In the genomic region with DNA sequence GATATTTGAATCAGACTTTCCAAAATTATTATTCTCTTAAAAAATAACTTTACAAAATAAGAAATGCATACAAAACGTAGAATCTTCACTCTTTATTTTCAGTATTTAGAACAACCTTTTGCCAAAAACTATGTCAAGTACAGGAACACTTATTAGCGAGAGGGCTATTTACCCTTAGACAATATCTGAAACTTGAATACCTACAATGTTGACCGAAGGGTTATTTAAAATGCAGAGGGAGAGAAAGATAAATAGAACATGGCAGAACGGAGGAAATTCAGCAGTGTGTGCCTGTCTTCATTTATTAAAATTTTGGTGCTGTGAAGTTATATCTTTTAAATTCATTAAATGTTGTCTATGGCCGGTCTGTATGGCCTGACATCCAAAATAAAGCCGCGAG, we compare ENCODE assay signal across 22 cellular contexts.
"Had no signal": no experiment of that assay in that cellular context is flagged by ENCODE, and none has a peak within 500 bp of the region (broad histone marks: within the 10 kb centered on the region; RNA-seq: fewer than 3 reads in every experiment).

No MANE protein-coding gene starts in this region.

- H3K4me1 ChIP-seq: adrenal gland, body of pancreas, breast epithelium had no signal

- H3K4me3 ChIP-seq: adrenal gland, body of pancreas, breast epithelium, K562, PC-9, SK-N-MC had no signal

- DNase-seq: activated CD4-positive, alpha-beta T cell treated with anti-CD3 and anti-CD28 coated beads for 36 hours; activated CD4-positive, alpha-beta T cell treated with anti-CD3 and anti-CD28 coated beads, Interleukin-2, amount 10 ng/mL, durations not matched to agents 7 days and 5 days; activated CD4-positive, alpha-beta T cell treated with anti-CD3 and anti-CD28 coated beads, Interleukin-2, amount 50 U/mL, for 48 hours; activated CD8-positive, alpha-beta T cell treated with anti-CD3 and anti-CD28 coated beads, Interleukin-2, amount 10 ng/mL, durations not matched to agents 7 days and 5 days; activated gamma-delta T cell; activated naive CD4-positive, alpha-beta T cell treated with Interleukin-2 at 50 U/mL for 16 hours; activated T-cell treated with anti-CD3 and anti-CD28 coated beads, Interleukin-2, amount 50 U/mL, for 24 hours; adrenal gland; body of pancreas; NCI-H146; NCI-H187; NCI-H2029 treated with DMSO at 0.1 percent for 48 hours; NCI-H2227 treated with DMSO at 0.1 percent for 48 hours; NCI-H526 treated with DMSO at 0.1 percent for 48 hours; Right ventricle myocardium superior; T1000 had no signal

- ATAC-seq: activated CD4-positive, alpha-beta T cell treated with anti-CD3 and anti-CD28 coated beads for 36 hours; activated CD4-positive, CD25-positive, alpha-beta regulatory T cell treated with anti-CD3 and anti-CD28 coated beads, Interleukin-2, amount 50 U/mL, for 24 hours; activated CD8-positive, alpha-beta T cell treated with anti-CD3 and anti-CD28 coated beads, Interleukin-2, amount 10 ng/mL, durations not matched to agents 7 days and 5 days; activated naive CD4-positive, alpha-beta T cell treated with anti-CD3 and anti-CD28 coated beads, Interleukin-2, amount 50 U/mL, for 72 hours; body of pancreas; K562 had no signal

- H3K36me3 ChIP-seq: adrenal gland, breast epithelium had no signal

- H3K27ac ChIP-seq: adrenal gland, body of pancreas, breast epithelium, PC-9, SK-N-MC had no signal

- H3K27me3 ChIP-seq: adrenal gland, body of pancreas, breast epithelium had no signal
